8 cellular contexts compared by ENCODE assay signal in the genomic region with DNA sequence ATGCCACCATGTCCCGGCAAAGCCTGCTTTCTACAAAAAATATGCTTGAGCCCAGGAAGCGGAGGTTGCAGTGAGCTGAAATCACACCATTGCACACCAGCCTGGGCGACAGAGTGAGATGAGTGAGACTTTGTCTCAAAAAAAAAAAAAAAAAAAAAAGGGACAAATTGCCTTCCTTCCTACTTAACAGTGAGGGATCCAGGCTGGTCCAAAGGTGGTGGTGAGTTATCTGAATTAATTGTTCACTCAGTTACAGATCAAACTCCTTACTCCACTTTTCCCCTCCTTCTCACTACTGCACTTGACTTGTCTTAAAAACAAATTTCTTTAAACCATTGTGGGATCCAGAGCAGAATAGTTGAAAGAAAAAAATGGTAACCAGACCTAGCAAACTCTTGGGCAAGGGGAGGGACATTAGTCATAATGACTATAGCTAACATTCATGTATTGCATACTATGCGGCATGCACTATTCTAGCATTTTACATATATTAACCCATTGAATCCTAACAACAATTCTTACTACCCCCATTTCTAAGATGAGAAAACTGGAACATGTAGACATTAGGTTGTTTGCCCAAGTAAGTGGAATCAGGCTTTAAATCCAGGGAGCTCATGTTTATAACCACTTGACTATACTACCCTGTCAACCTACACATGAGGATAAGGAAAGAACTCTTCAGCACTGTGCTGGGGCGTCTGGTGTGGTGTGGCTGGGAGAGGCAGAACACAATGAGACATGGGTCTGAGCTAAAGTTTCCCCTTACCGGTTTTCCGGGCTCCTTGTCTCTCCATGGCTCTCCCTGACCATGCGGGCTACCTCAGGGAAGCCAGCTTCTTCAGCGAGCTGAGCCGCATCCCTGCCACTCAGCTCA. TPM values are rescaled to one million over a fixed set of nuclear protein-coding genes. Genes with fewer than 3 reads are reported as not detected.
A peak's percentile ranks its signal among the peaks of the same experiment; 100 is the strongest.
DNase-seq lines count a peak whose midpoint lies in the region; ATAC-seq and TF ChIP-seq lines count a peak whose summit lies in the region.

No MANE protein-coding gene starts in this region.

- no peak for ATAC-seq in GM21390 (IDR thresholded peaks at IDR 0.05; ENCODE audit: unreplicated experiment)

- peaks cover 89% of the 10 kb centered on the region for H3K4me1 Mint-ChIP-seq in activated naive CD4-positive, alpha-beta T cell treated with anti-CD3 and anti-CD28 coated beads, Interleukin-2, amount 10 ng/mL, durations not matched to agents 7 days and 5 days
- peaks cover 58% of the 10 kb centered on the region for H3K4me1 Mint-ChIP-seq in type B pancreatic cell (ENCODE audit: unreplicated experiment)

- peaks cover 67% of the 10 kb centered on the region for H3K36me3 Mint-ChIP-seq in activated naive CD4-positive, alpha-beta T cell treated with anti-CD3 and anti-CD28 coated beads, Interleukin-2, amount 10 ng/mL, durations not matched to agents 7 days and 5 days
- peaks cover 18% of the 10 kb centered on the region for H3K36me3 Mint-ChIP-seq in type B pancreatic cell

- H3K9ac ChIP-seq in liver (ENCODE audit: low read depth in 1 of 2, low read length in 2 of 2): no peak overlapping the region

- DNase-seq in activated naive CD4-positive, alpha-beta T cell treated with anti-CD3 and anti-CD28 coated beads, Interleukin-2, amount 10 ng/mL, durations not matched to agents 7 days and 5 days: no peak
- no peak for DNase-seq in activated naive CD4-positive, alpha-beta T cell (lab: John Stamatoyannopoulos, UW)
- DNase-seq in amniotic epithelial cell (ENCODE audit: low read depth) (peak; percentile 41), type B pancreatic cell (ENCODE audit: extremely low spot score, unreplicated experiment) (no peak), DMS 273 (lab: John Stamatoyannopoulos, UW; ENCODE audit: unreplicated experiment) (no peak), NCI-H1694 treated with DMSO at 0.1 percent for 48 hours (lab: John Stamatoyannopoulos, UW) (no peak)

- H3K27ac Mint-ChIP-seq in activated naive CD4-positive, alpha-beta T cell treated with anti-CD3 and anti-CD28 coated beads, Interleukin-2, amount 10 ng/mL, durations not matched to agents 7 days and 5 days: peak overlapping the region; percentile 98
- peak overlapping the region; percentile 99 for H3K27ac Mint-ChIP-seq in type B pancreatic cell

- no peaks in the 10 kb centered on the region for H3K27me3 ChIP-seq in liver (ENCODE audit: control insufficient read depth in 4 of 4, insufficient read depth in 4 of 4, low read length in 3 of 4)

- H3K27me3 Mint-ChIP-seq in activated naive CD4-positive, alpha-beta T cell treated with anti-CD3 and anti-CD28 coated beads, Interleukin-2, amount 10 ng/mL, durations not matched to agents 7 days and 5 days: no peaks in the 10 kb centered on the region
- H3K27me3 Mint-ChIP-seq in type B pancreatic cell: no peaks in the 10 kb centered on the region

- 77% methylated on average over 10 of the region's 10 CpGs for WGBS in liver

- peak overlapping the region in 1 of 3 donors; percentile 87 for H3K4me3 ChIP-seq in liver (ENCODE audit: low read depth in 1 of 3, low read length in 3 of 3)

- peaks cover 2 to 14% (median 12%) of the 10 kb centered on the region in 4 donors for H3K36me3 ChIP-seq in liver (ENCODE audit: control insufficient read depth in 4 of 4, insufficient read depth in 3 of 4, low read depth in 1 of 4, low read length in 3 of 4)

- CTCF ChIA-PET in activated naive CD4-positive, alpha-beta T cell treated with anti-CD3 and anti-CD28 coated beads, Interleukin-2, amount 10 ng/mL, durations not matched to agents 7 days and 5 days (lab: Charles Lee): interaction anchor here (0.5 to 1.1 kb wide), 4 partner anchors 11 to 155 kb away, joined by 3 to 8 read pairs (median 4); partner anchors contain the start of gene BAG6

- TF ChIP-seq CTCF in liver (IDR thresholded peaks at IDR 0.05; ENCODE audit: low read depth, low read length, missing input control) (no peak), type B pancreatic cell (conservative IDR thresholded peaks at IDR 0.05) (no peak)

- no peaks in the 10 kb centered on the region for H3K9me3 Mint-ChIP-seq in activated naive CD4-positive, alpha-beta T cell treated with anti-CD3 and anti-CD28 coated beads, Interleukin-2, amount 10 ng/mL, durations not matched to agents 7 days and 5 days
- H3K9me3 Mint-ChIP-seq in type B pancreatic cell: no peaks in the 10 kb centered on the region

- H3K9me3 ChIP-seq in liver (ENCODE audit: control insufficient read depth in 4 of 4, low read length in 3 of 4): no peaks in the 10 kb centered on the region

- no peak for TF ChIP-seq RAD21 in liver (IDR thresholded peaks at IDR 0.05)

- H3K4me3 Mint-ChIP-seq in activated naive CD4-positive, alpha-beta T cell treated with anti-CD3 and anti-CD28 coated beads, Interleukin-2, amount 10 ng/mL, durations not matched to agents 7 days and 5 days: peak overlapping the region; percentile 100
- H3K4me3 Mint-ChIP-seq in type B pancreatic cell: peak overlapping the region; percentile 99

- peak overlapping the region; percentile 94 to 96 for H3K27ac ChIP-seq in liver (ENCODE audit: low read depth in 1 of 2, low read length in 2 of 2)

- peaks cover 18 to 65% (median 52%) of the 10 kb centered on the region in 4 donors for H3K4me1 ChIP-seq in liver (ENCODE audit: control insufficient read depth in 4 of 4, insufficient read depth in 4 of 4, low read length in 3 of 4)

TF ChIP-seq in liver, 16 proteins besides CTCF, POLR2A, EP300 and RAD21 (continues in another document):
- TF ChIP-seq TAF1 (conservative IDR thresholded peaks at IDR 0.05) (no peak), YY1 (IDR thresholded peaks at IDR 0.05) (no peak), EGR1 (IDR thresholded peaks at IDR 0.05; ENCODE audit: low read depth in 2 of 2) (no peak), ATF3 (IDR thresholded peaks at IDR 0.05) (no peak), FOXA1 (IDR thresholded peaks at IDR 0.05) (no peak), HNF4G (IDR thresholded peaks at IDR 0.05) (no peak), HNF4A (conservative IDR thresholded peaks at IDR 0.05) (no peak), GABPA (IDR thresholded peaks at IDR 0.05 in 1 of 2, conservative IDR thresholded peaks at IDR 0.05 in 1 of 2) (no peak), SP1 (IDR thresholded peaks at IDR 0.05) (no peak), JUND (IDR thresholded peaks at IDR 0.05) (no peak), NR2F2 (IDR thresholded peaks at IDR 0.05) (no peak), RXRA (IDR thresholded peaks at IDR 0.05) (no peak), FOXA2 (IDR thresholded peaks at IDR 0.05) (no peak)
- TF ChIP-seq, protein P1, sequence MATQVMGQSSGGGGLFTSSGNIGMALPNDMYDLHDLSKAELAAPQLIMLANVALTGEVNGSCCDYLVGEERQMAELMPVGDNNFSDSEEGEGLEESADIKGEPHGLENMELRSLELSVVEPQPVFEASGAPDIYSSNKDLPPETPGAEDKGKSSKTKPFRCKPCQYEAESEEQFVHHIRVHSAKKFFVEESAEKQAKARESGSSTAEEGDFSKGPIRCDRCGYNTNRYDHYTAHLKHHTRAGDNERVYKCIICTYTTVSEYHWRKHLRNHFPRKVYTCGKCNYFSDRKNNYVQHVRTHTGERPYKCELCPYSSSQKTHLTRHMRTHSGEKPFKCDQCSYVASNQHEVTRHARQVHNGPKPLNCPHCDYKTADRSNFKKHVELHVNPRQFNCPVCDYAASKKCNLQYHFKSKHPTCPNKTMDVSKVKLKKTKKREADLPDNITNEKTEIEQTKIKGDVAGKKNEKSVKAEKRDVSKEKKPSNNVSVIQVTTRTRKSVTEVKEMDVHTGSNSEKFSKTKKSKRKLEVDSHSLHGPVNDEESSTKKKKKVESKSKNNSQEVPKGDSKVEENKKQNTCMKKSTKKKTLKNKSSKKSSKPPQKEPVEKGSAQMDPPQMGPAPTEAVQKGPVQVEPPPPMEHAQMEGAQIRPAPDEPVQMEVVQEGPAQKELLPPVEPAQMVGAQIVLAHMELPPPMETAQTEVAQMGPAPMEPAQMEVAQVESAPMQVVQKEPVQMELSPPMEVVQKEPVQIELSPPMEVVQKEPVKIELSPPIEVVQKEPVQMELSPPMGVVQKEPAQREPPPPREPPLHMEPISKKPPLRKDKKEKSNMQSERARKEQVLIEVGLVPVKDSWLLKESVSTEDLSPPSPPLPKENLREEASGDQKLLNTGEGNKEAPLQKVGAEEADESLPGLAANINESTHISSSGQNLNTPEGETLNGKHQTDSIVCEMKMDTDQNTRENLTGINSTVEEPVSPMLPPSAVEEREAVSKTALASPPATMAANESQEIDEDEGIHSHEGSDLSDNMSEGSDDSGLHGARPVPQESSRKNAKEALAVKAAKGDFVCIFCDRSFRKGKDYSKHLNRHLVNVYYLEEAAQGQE (IDR thresholded peaks at IDR 0.05): no peak
- TF ChIP-seq, protein P2, sequence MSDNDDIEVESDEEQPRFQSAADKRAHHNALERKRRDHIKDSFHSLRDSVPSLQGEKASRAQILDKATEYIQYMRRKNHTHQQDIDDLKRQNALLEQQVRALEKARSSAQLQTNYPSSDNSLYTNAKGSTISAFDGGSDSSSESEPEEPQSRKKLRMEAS (IDR thresholded peaks at IDR 0.05): no peak

RNA-seq across cellular contexts. Expression of gene GPANK1, which starts 1.5 kb away (rescaled TPM):
- total RNA-seq in liver: 10 to 100 TPM in 1 of 2 donors, 1 to 10 TPM in 1; 8.7 to 13.9 TPM
- polyA plus RNA-seq in liver: 10 to 100 TPM in 1 of 2 donors, 1 to 10 TPM in 1; 7.6 to 13.8 TPM
- total RNA-seq in type B pancreatic cell (ENCODE audit: low replicate concordance): 17.6 and 20.2 TPM in 2 replicates

RNA-seq across cellular contexts. Expression of gene CSNK2B, which starts 2.6 kb away (rescaled TPM):
- 10 to 100 TPM; 58.1 to 60.5 TPM for total RNA-seq in liver
- polyA plus RNA-seq in liver: 100 to 1,000 TPM in 1 of 2 donors, 10 to 100 TPM in 1; 93.5 to 108 TPM
- 142 and 175 TPM in 2 replicates for total RNA-seq in type B pancreatic cell (ENCODE audit: low replicate concordance)

RNA-seq across cellular contexts. Expression of gene C6orf47, which starts 2.7 kb away (rescaled TPM):
- total RNA-seq in liver: 10 to 100 TPM in 1 of 2 donors, 1 to 10 TPM in 1; 8.1 to 10.8 TPM
- polyA plus RNA-seq in liver: 1 to 10 TPM; 2.0 to 6.7 TPM
- 22.3 and 28.1 TPM in 2 replicates for total RNA-seq in type B pancreatic cell (ENCODE audit: low replicate concordance)

RNA-seq across cellular contexts. Expression of gene LY6G5B, which starts 6.5 kb away (rescaled TPM):
- total RNA-seq in liver: 1 to 10 TPM; 1.4 to 5.9 TPM
- 1 to 10 TPM; 1.2 to 2.8 TPM for polyA plus RNA-seq in liver
- total RNA-seq in type B pancreatic cell (ENCODE audit: low replicate concordance): 13.9 and 22.0 TPM in 2 replicates

RNA-seq across cellular contexts. Expression of gene APOM, which starts 7.6 kb away (rescaled TPM):
- total RNA-seq in liver (100 to 1,000 TPM in 1 of 2 donors, 10 to 100 TPM in 1; 89.8 to 164 TPM), type B pancreatic cell (ENCODE audit: low replicate concordance) (11.2 and 20.9 TPM in 2 replicates)
- polyA plus RNA-seq in liver: 100 to 1,000 TPM; 182 to 587 TPM
